In genomic region chr16:4904108-4904941, GRCh38 we compare ENCODE assay signal across 23 cellular contexts. TPM values are rescaled to one million over a fixed set of nuclear protein-coding genes. Genes with fewer than 3 reads are reported as not detected.
"Had no signal": no experiment of that assay in that cellular context is flagged by ENCODE, and none has a peak within 500 bp of the region (broad histone marks: within the 10 kb centered on the region; RNA-seq: fewer than 3 reads in every experiment).

No MANE protein-coding gene starts in this region.

- ATAC-seq: effector memory CD8-positive, alpha-beta T cell; gastrocnemius medialis; left cardiac atrium; left ventricle myocardium superior; naive thymus-derived CD4-positive, alpha-beta T cell; sciatic nerve had no signal

- H3K4me1 ChIP-seq: esophagus muscularis mucosa, gastrocnemius medialis, stomach, transverse colon had no signal

- H3K27ac Mint-ChIP-seq: dendritic cell treated with granulocyte-macrophage colony-stimulating factor and Interleukin-4, amounts not matched to agents 40 ng/mL and 50 ng/mL, for 4 days; effector memory CD8-positive, alpha-beta T cell; immature natural killer cell; naive thymus-derived CD4-positive, alpha-beta T cell; nephron progenitor cell had no signal

- DNase-seq: cerebellar nuclear complex; effector memory CD8-positive, alpha-beta T cell; gastrocnemius medialis; immature natural killer cell; kidney; left cardiac atrium; left ventricle myocardium superior; mammary epithelial cell; naive thymus-derived CD4-positive, alpha-beta T cell; nephron progenitor cell; ovary; stimulated activated CD4-positive, alpha-beta T cell treated with anti-CD3 and anti-CD28 coated beads, Interleukin-12 subunit alpha, Interleukin-12 subunit beta, amount 100 ng/mL, for 4 hours; stimulated activated naive CD4-positive, alpha-beta T cell; stomach; substantia nigra; transverse colon had no signal

- H3K36me3 ChIP-seq: cardiac muscle cell, gastrocnemius medialis, ovary, transverse colon had no signal

- H3K36me3 Mint-ChIP-seq: immature natural killer cell; naive thymus-derived CD4-positive, alpha-beta T cell had no signal

- H3K27ac ChIP-seq: cardiac muscle cell, epithelial cell of prostate, esophagus muscularis mucosa, gastrocnemius medialis, ovary, stomach, thoracic aorta, transverse colon had no signal

- H3K9me3 ChIP-seq: esophagus muscularis mucosa, gastrocnemius medialis, ovary, stomach, thoracic aorta, transverse colon had no signal

- H3K4me3 ChIP-seq: cardiac muscle cell, esophagus muscularis mucosa, gastrocnemius medialis, ovary, stomach, thoracic aorta, transverse colon had no signal

- H3K4me3 Mint-ChIP-seq: dendritic cell treated with granulocyte-macrophage colony-stimulating factor and Interleukin-4, amounts not matched to agents 40 ng/mL and 50 ng/mL, for 4 days; effector memory CD8-positive, alpha-beta T cell; immature natural killer cell; naive thymus-derived CD4-positive, alpha-beta T cell; nephron progenitor cell had no signal

- H3K4me1 Mint-ChIP-seq: immature natural killer cell; naive thymus-derived CD4-positive, alpha-beta T cell; nephron progenitor cell had no signal

- H3K9me3 Mint-ChIP-seq: dendritic cell treated with granulocyte-macrophage colony-stimulating factor and Interleukin-4, amounts not matched to agents 40 ng/mL and 50 ng/mL, for 4 days; effector memory CD8-positive, alpha-beta T cell; immature natural killer cell; naive thymus-derived CD4-positive, alpha-beta T cell; nephron progenitor cell had no signal

- H3K27me3 ChIP-seq: cardiac muscle cell, gastrocnemius medialis, ovary, transverse colon had no signal

RNA-seq across cellular contexts. Expression of gene PPL, which starts 32.6 kb away (rescaled TPM):
- total RNA-seq: mononuclear cell; naive thymus-derived CD4-positive, alpha-beta T cell had no signal

RNA-seq across cellular contexts. Expression of gene SEC14L5, which starts 53.8 kb away (rescaled TPM):
- polyA plus RNA-seq: cardiac muscle cell; immature natural killer cell; naive thymus-derived CD4-positive, alpha-beta T cell had no signal
